Comparison of ENCODE assay signal across 18 cellular contexts in the genomic region with DNA sequence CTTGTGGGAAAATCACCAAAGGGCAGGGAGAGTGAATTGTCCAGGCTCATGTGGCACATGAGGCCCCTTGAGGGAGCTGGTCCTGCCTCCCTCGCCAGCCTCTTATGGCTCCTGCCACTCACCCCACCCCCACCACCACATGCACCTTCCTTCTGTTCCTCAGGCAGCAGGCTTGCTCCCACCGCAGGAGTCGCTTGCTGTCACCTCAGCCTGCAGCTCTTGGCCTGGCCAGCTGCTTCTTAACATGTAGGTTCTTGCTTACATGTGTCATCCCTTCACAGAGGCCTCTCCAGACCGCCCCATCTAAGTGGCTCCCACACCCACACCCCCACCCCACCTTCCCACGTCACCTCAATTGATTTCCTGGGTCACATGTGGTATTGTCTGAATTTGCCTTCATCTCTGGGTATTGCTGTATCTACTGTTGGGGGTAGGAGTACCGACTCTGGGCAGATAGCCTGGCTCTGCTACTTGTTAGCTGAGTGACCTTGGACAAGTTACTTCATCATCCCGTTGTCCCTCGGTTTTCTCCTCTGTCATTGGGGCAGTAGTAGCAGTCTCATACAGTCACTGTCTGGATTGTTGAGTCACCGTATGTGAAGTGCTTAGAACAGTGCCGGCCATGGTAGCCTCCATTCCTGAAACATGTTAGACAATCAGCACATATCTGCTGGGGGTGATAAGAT. TPM values are rescaled to one million over a fixed set of nuclear protein-coding genes. Genes with fewer than 3 reads are reported as not detected.
DNase-seq lines count a peak whose midpoint lies in the region; FAIRE-seq and TF ChIP-seq lines count a peak whose summit lies in the region.
"Had no signal": no experiment of that assay in that cellular context is flagged by ENCODE, and none has a peak within 500 bp of the region (broad histone marks: within the 10 kb centered on the region; RNA-seq: fewer than 3 reads in every experiment).

No MANE protein-coding gene starts in this region.

- H3K27me3 ChIP-seq in ascending aorta (no peaks in the 10 kb centered on the region), keratinocyte (ENCODE audit: control insufficient read depth, extremely low read depth, insufficient read depth, low read length) (no peaks in the 10 kb centered on the region), tibial artery (no peaks in the 10 kb centered on the region)
- H3K27me3 ChIP-seq: heart right ventricle had no signal

- H3K9me3 ChIP-seq in ascending aorta (no peaks in the 10 kb centered on the region), keratinocyte (ENCODE audit: control insufficient read depth, low read depth, low read length) (no peaks in the 10 kb centered on the region), tibial artery (no peaks in the 10 kb centered on the region)
- H3K9me3 ChIP-seq: heart right ventricle, lower lobe of right lung, prostate gland had no signal

- H3K27ac ChIP-seq in ascending aorta = peak overlapping the region; percentile 76 to 82
- H3K27ac ChIP-seq in keratinocyte (ENCODE audit: control insufficient read depth, insufficient read depth, low read length) = peak overlapping the region; percentile 15
- peak overlapping the region; percentile 74 to 78 for H3K27ac ChIP-seq in tibial artery
- H3K27ac ChIP-seq: C4-2B, heart right ventricle, lower lobe of right lung, prostate gland had no signal

- intact Hi-C loops in ascending aorta (cut with DNase I) (loop anchor here (5.0 kb wide), 2 partner anchors 33 to 42 kb away; a partner anchor contains a TSS), tibial artery (cut with DNase I; ENCODE audit: low total_unique reads) (loop anchor here (5.0 to 10.0 kb wide), 2 partner anchors 33 to 310 kb away; no protein-coding TSS in a partner anchor)

- dilution Hi-C loops in keratinocyte (cut with MboI; ENCODE audit: extremely low pct_ligation_motif_present, low sequenced_read_pairs) = no loop called here

- no peaks in the 10 kb centered on the region for H3K9me1 ChIP-seq in keratinocyte (ENCODE audit: control insufficient read depth, extremely low read depth, insufficient read depth, low read length)

- FAIRE-seq in keratinocyte (lab: Jason Lieb, UNC) (no peak), GM12892 (lab: Jason Lieb, UNC) (no peak)

- H3K4me1 ChIP-seq in ascending aorta (peaks cover 21 to 55% of the 10 kb centered on the region in 2 donors), keratinocyte (ENCODE audit: control insufficient read depth, extremely low read depth, insufficient read depth, low read length) (peaks cover 23% of the 10 kb centered on the region), tibial artery (peaks cover 0 to 63% (median 45%) of the 10 kb centered on the region in 4 donors)

- no peak overlapping the region for H3K4me2 ChIP-seq in keratinocyte (ENCODE audit: control insufficient read depth, extremely low read depth, insufficient read depth, low read depth, low read length)

- H3K4me3 Mint-ChIP-seq in activated CD4-positive, alpha-beta T cell treated with anti-CD3 and anti-CD28 coated beads, Interleukin-2, amount 10 ng/mL, durations not matched to agents 7 days and 5 days = no peak overlapping the region
- H3K4me3 Mint-ChIP-seq: activated naive CD8-positive, alpha-beta T cell treated with anti-CD3 and anti-CD28 coated beads, Interleukin-2, amount 10 ng/mL, durations not matched to agents 7 days and 5 days; activated T-cell treated with anti-CD3 and anti-CD28 coated beads, Interleukin-2, amount 50 U/mL, for 72 hours; naive B cell had no signal

- POLR2A ChIA-PET in activated CD4-positive, alpha-beta T cell treated with anti-CD3 and anti-CD28 coated beads, Interleukin-2, amount 10 ng/mL, durations not matched to agents 7 days and 5 days (lab: Charles Lee) = interaction anchor here (0.5 kb wide), 1 partner anchor 10 kb away, joined by 3 read pairs; no protein-coding TSS in a partner anchor

- TF ChIP-seq POLR2A in GM12892 (IDR thresholded peaks at IDR 0.05; ENCODE audit: low read depth, low read length) = no peak

- no peaks in the 10 kb centered on the region for H3K27me3 Mint-ChIP-seq in activated CD4-positive, alpha-beta T cell treated with anti-CD3 and anti-CD28 coated beads, Interleukin-2, amount 10 ng/mL, durations not matched to agents 7 days and 5 days
- H3K27me3 Mint-ChIP-seq: activated naive CD8-positive, alpha-beta T cell treated with anti-CD3 and anti-CD28 coated beads, Interleukin-2, amount 10 ng/mL, durations not matched to agents 7 days and 5 days; naive B cell had no signal

- H3K36me3 Mint-ChIP-seq in activated CD4-positive, alpha-beta T cell treated with anti-CD3 and anti-CD28 coated beads, Interleukin-2, amount 10 ng/mL, durations not matched to agents 7 days and 5 days (ENCODE audit: low read depth) = peaks cover 44% of the 10 kb centered on the region

- H4K20me1 ChIP-seq in keratinocyte (ENCODE audit: control insufficient read depth, extremely low read depth, insufficient read depth, low read length) = no peaks in the 10 kb centered on the region

- H3K27ac Mint-ChIP-seq in activated CD4-positive, alpha-beta T cell treated with anti-CD3 and anti-CD28 coated beads, Interleukin-2, amount 10 ng/mL, durations not matched to agents 7 days and 5 days = peak overlapping the region; percentile 0

- TF ChIP-seq CTCF in ascending aorta (IDR thresholded peaks at IDR 0.05) (no peak), keratinocyte (optimal IDR thresholded peaks at IDR 0.05 in 1 of 3, IDR thresholded peaks at IDR 0.05 in 1 of 3, conservative IDR thresholded peaks at IDR 0.05 in 1 of 3; ENCODE audit: extremely low read depth in 1 of 3, insufficient read depth in 2 of 3, low read length in 3 of 3) (no peak), tibial artery (IDR thresholded peaks at IDR 0.05) (no peak)

- no peaks in the 10 kb centered on the region for H3K9me3 Mint-ChIP-seq in activated CD4-positive, alpha-beta T cell treated with anti-CD3 and anti-CD28 coated beads, Interleukin-2, amount 10 ng/mL, durations not matched to agents 7 days and 5 days
- H3K9me3 Mint-ChIP-seq: activated naive CD8-positive, alpha-beta T cell treated with anti-CD3 and anti-CD28 coated beads, Interleukin-2, amount 10 ng/mL, durations not matched to agents 7 days and 5 days; activated T-cell treated with anti-CD3 and anti-CD28 coated beads, Interleukin-2, amount 50 U/mL, for 72 hours; naive B cell had no signal

- H3K9ac ChIP-seq in keratinocyte (ENCODE audit: control insufficient read depth, extremely low read depth, insufficient read depth, low read length) = no peak overlapping the region

- CTCF ChIA-PET in activated CD4-positive, alpha-beta T cell treated with anti-CD3 and anti-CD28 coated beads, Interleukin-2, amount 10 ng/mL, durations not matched to agents 7 days and 5 days (lab: Charles Lee) = interaction anchor here (1.1 to 1.2 kb wide), 2 partner anchors 10 to 137 kb away, joined by 3 read pairs; no protein-coding TSS in a partner anchor

- H3K4me3 ChIP-seq in ascending aorta = no peak overlapping the region
- no peak overlapping the region for H3K4me3 ChIP-seq in keratinocyte (ENCODE audit: control insufficient read depth in 2 of 3, extremely low read depth in 1 of 3, insufficient read depth in 2 of 3, low read depth in 1 of 3, low read length in 3 of 3)
- no peak overlapping the region for H3K4me3 ChIP-seq in tibial artery
- H3K4me3 ChIP-seq: heart right ventricle, lower lobe of right lung, prostate gland had no signal

- H3K79me2 ChIP-seq in keratinocyte (ENCODE audit: control insufficient read depth, insufficient read depth, low read length) = no peaks in the 10 kb centered on the region

- H2AFZ ChIP-seq in keratinocyte (ENCODE audit: control insufficient read depth, low read length) = no peak overlapping the region

- peaks cover 28% of the 10 kb centered on the region for H3K4me1 Mint-ChIP-seq in activated CD4-positive, alpha-beta T cell treated with anti-CD3 and anti-CD28 coated beads, Interleukin-2, amount 10 ng/mL, durations not matched to agents 7 days and 5 days

- H3K36me3 ChIP-seq in ascending aorta (peaks cover 11 to 13% of the 10 kb centered on the region in 2 donors), keratinocyte (ENCODE audit: control insufficient read depth in 2 of 2, extremely low read depth in 1 of 2, insufficient read depth in 2 of 2, low read length in 2 of 2) (peaks cover 7 to 9% of the 10 kb centered on the region in 2 experiments), tibial artery (peaks cover 6 to 32% (median 17%) of the 10 kb centered on the region in 3 donors)
- H3K36me3 ChIP-seq: prostate gland had no signal

- no peak for DNase-seq in activated CD4-positive, alpha-beta T cell treated with anti-CD3 and anti-CD28 coated beads, Interleukin-2, amount 10 ng/mL, durations not matched to agents 7 days and 5 days
- no peak for DNase-seq in activated CD4-positive, alpha-beta T cell treated with anti-CD3 and anti-CD28 coated beads for 48 hours
- no peak for DNase-seq in ascending aorta (ENCODE audit: low spot score in 2 of 2)
- no peak for DNase-seq in keratinocyte (ENCODE audit: low read depth, low spot score)
- no peak for DNase-seq in tibial artery
- no peak for DNase-seq in NCI-H1436 (lab: John Stamatoyannopoulos, UW)
- no peak for DNase-seq in UCSD-AML1 (lab: John Stamatoyannopoulos, UW; ENCODE audit: unreplicated experiment)
- DNase-seq in GM12892 (ENCODE audit: insufficient read length) = no peak
- DNase-seq: activated CD8-positive, alpha-beta memory T cell treated with anti-CD3 and anti-CD28 coated beads for 24 hours; activated naive CD8-positive, alpha-beta T cell treated with anti-CD3 and anti-CD28 coated beads, Interleukin-2, amount 10 ng/mL, durations not matched to agents 7 days and 5 days; activated T-cell treated with anti-CD3 and anti-CD28 coated beads, Interleukin-2, amount 50 U/mL, for 72 hours; heart right ventricle; lower lobe of right lung; naive B cell; NCI-H1436 treated with DMSO at 0.1 percent for 48 hours; NCI-H446 treated with DMSO at 0.1 percent for 48 hours had no signal

RNA-seq across cellular contexts. Expression of a gene that starts 41.7 kb away (rescaled TPM):
- 10 to 100 TPM; 21.4 to 23.1 TPM for total RNA-seq in activated CD4-positive, alpha-beta T cell treated with anti-CD3 and anti-CD28 coated beads, Interleukin-2, amount 10 ng/mL, durations not matched to agents 7 days and 5 days
- total RNA-seq in ascending aorta = 9.7 TPM
- polyA plus RNA-seq in keratinocyte = 1.2 to 1.9 TPM (median 1.9 TPM) in 3 replicates
- polyA plus RNA-seq in keratinocyte (2011; ENCODE audit: low read depth) = 1.3 TPM
- polyA plus RNA-seq in keratinocyte (2011; cell fraction: cytosol; rRNA removed) = 0.92 and 1.1 TPM in 2 replicates
- 7.1 and 9.1 TPM in 2 replicates for polyA plus RNA-seq in keratinocyte (2011; cell fraction: nucleus; rRNA removed)
- 1.8 and 3.0 TPM in 2 replicates for polyA plus RNA-seq in keratinocyte (2012; ENCODE audit: low replicate concordance)
- polyA minus RNA-seq in keratinocyte = 1.6 to 9.7 TPM (median 8.5 TPM) in 3 replicates
- polyA minus RNA-seq in keratinocyte (2011; cell fraction: cytosol; rRNA and poly(A)+ RNA removed) = 0.96 TPM
- 5.6 and 7.4 TPM in 2 replicates for polyA minus RNA-seq in keratinocyte (2011; cell fraction: nucleus; rRNA and poly(A)+ RNA removed)
- 5.0 TPM for polyA plus RNA-seq in GM12892 (2012; ENCODE audit: missing spikeins)

Comparison
In these comparisons a context has a peak if more than half of its experiments do, and no peak if none do; other contexts are left out.
1. H3K27ac ChIP-seq: peak in every context shown above with its lines; median percentile 79 in ascending aorta; 76 in tibial artery; 15 in keratinocyte.